29 cellular contexts compared by ENCODE assay signal in the genomic region with DNA sequence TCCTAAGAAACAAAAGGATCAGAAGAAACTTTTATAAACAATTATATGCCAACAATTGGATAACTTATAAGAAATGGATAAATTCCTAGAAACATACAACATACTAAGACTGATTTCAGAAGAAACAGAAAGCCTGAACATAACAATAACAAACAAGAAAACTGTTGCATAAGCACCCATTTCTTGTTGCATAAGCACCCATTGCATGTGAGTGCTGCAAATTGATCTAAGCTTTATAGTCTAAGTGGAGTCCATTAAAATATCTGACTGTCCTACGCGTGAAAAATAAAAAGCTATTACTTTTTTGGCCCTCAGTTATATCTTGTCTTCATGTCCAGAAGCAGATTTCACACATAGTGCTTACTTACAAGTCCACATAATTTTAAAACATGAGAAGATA. TPM values are rescaled to one million over a fixed set of nuclear protein-coding genes. Genes with fewer than 3 reads are reported as not detected.
"Had no signal": no experiment of that assay in that cellular context is flagged by ENCODE, and none has a peak within 500 bp of the region (broad histone marks: within the 10 kb centered on the region; RNA-seq: fewer than 3 reads in every experiment).

No MANE protein-coding gene starts in this region.

- H3K4me1 ChIP-seq: ascending aorta, body of pancreas, SJSA1 had no signal

- DNase-seq: activated CD4-positive, alpha-beta T cell treated with anti-CD3 and anti-CD28 coated beads for 48 hours; activated CD4-positive, alpha-beta T cell treated with anti-CD3 and anti-CD28 coated beads, Interleukin-2, amount 50 U/mL, for 4 hours; activated CD4-positive, CD25-positive, alpha-beta regulatory T cell treated with anti-CD3 and anti-CD28 coated beads, Interleukin-2, amount 50 U/mL, for 72 hours; activated CD8-positive, alpha-beta memory T cell treated with anti-CD3 and anti-CD28 coated beads, Interleukin-2, amount 50 U/mL, for 48 hours; activated CD8-positive, alpha-beta T cell treated with anti-CD3 and anti-CD28 coated beads, Interleukin-2, amount 10 ng/mL, durations not matched to agents 7 days and 5 days; activated naive CD4-positive, alpha-beta T cell treated with anti-CD3 and anti-CD28 coated beads, Interleukin-2, amount 50 U/mL, for 16 hours; activated naive CD8-positive, alpha-beta T cell treated with anti-CD3 and anti-CD28 coated beads, Interleukin-2, amount 10 ng/mL, durations not matched to agents 7 days and 5 days; activated T-cell treated with anti-CD3 and anti-CD28 coated beads, Interleukin-2, amount 50 U/mL, for 1 hour; amniotic stem cell; body of pancreas; central memory CD4-positive, alpha-beta T cell; KBM-7; NCI-H1092; NCI-H1417; NCI-H1694; NCI-H2029; NCI-H2107; NCI-H510A treated with DMSO at 0.1 percent for 48 hours; NCI-H69; NK-92 treated with Interleukin-12 subunit alpha and Interleukin-12 subunit beta, amount 100 ng/mL, for 24 hours; PC-3; SHP77; T-helper 17 cell; T-helper 9 cell had no signal

- H3K36me3 ChIP-seq: ascending aorta, SJSA1 had no signal

- H3K4me3 ChIP-seq: ascending aorta, body of pancreas, SJSA1 had no signal

- ATAC-seq: activated CD8-positive, alpha-beta T cell treated with anti-CD3 and anti-CD28 coated beads, Interleukin-2, amount 10 ng/mL, durations not matched to agents 7 days and 5 days; body of pancreas; PC-3; T-helper 17 cell; WTC11 had no signal

- H3K9me3 ChIP-seq: ascending aorta, body of pancreas, SJSA1 had no signal

- H3K27ac ChIP-seq: ascending aorta, body of pancreas, SJSA1 had no signal

- H3K27me3 ChIP-seq: ascending aorta, body of pancreas, SJSA1 had no signal

RNA-seq across cellular contexts. Expression of a gene that starts 19.3 kb away (rescaled TPM):
- total RNA-seq: activated CD8-positive, alpha-beta T cell treated with anti-CD3 and anti-CD28 coated beads, Interleukin-2, amount 10 ng/mL, durations not matched to agents 7 days and 5 days; activated naive CD8-positive, alpha-beta T cell treated with anti-CD3 and anti-CD28 coated beads, Interleukin-2, amount 10 ng/mL, durations not matched to agents 7 days and 5 days; ascending aorta; body of pancreas; bronchial epithelial cell; LHCN-M2; T-helper 17 cell had no signal
